ENCODE assay signal across 11 cellular contexts in genomic region chr15:39084683-39085530, GRCh38.
DNase-seq lines count a peak whose midpoint lies in the region; ATAC-seq and TF ChIP-seq lines count a peak whose summit lies in the region.
"Had no signal": no experiment of that assay in that cellular context is flagged by ENCODE, and none has a peak within 500 bp of the region (broad histone marks: within the 10 kb centered on the region; RNA-seq: fewer than 3 reads in every experiment).

No MANE protein-coding gene starts in this region.

- no peaks in the 10 kb centered on the region for H3K9me3 ChIP-seq in fibroblast of lung (ENCODE audit: control insufficient read depth, insufficient read depth, low read depth, low read length)
- H3K9me3 ChIP-seq: thoracic aorta had no signal

- no peaks in the 10 kb centered on the region for H4K20me1 ChIP-seq in fibroblast of lung (ENCODE audit: control insufficient read depth, extremely low read depth, insufficient read depth, low read length)

- no peak overlapping the region for H3K4me3 ChIP-seq in fibroblast of lung (replicated peaks in 1 of 4; ENCODE audit: control extremely low read depth in 1 of 4, insufficient read depth in 1 of 4, low read depth in 3 of 4, low read length in 4 of 4)
- H3K4me3 ChIP-seq: thoracic aorta had no signal

- no peaks in the 10 kb centered on the region for H3K36me3 ChIP-seq in fibroblast of lung (ENCODE audit: control insufficient read depth, insufficient read depth, low read length)
- H3K36me3 ChIP-seq: thoracic aorta had no signal

- no peak for ATAC-seq in esophagus mucosa
- no peak for ATAC-seq in HG03520 (IDR thresholded peaks at IDR 0.05; ENCODE audit: unreplicated experiment)

- H3K27me3 ChIP-seq in fibroblast of lung (ENCODE audit: control insufficient read depth, insufficient read depth, low read length), result no peaks in the 10 kb centered on the region

- peak overlapping the region; percentile 54 for H3K4me2 ChIP-seq in fibroblast of lung (ENCODE audit: extremely low read depth, insufficient read depth, low read length)

- peak overlapping the region; percentile 13 for H3K9ac ChIP-seq in fibroblast of lung (ENCODE audit: insufficient read depth, low read length)

- H2AFZ ChIP-seq in fibroblast of lung (ENCODE audit: low read length), result peak overlapping the region; percentile 43

- H3K4me1 ChIP-seq in fibroblast of lung (ENCODE audit: control insufficient read depth, extremely low read depth, insufficient read depth, low read length), result peaks cover 3% of the 10 kb centered on the region

- peak; percentile 83 for DNase-seq in GM04504 (ENCODE audit: low read depth)
- DNase-seq in NOMO-1 treated with dmso at 0.1 percent for 144 hours (lab: John Stamatoyannopoulos, UW; ENCODE audit: unreplicated experiment), result peak; percentile 58
- peak; percentile 91 to 92 for DNase-seq in fibroblast of lung (ENCODE audit: low read depth in 2 of 2)
- peak; percentile 22 for DNase-seq in renal cortical epithelial cell (ENCODE audit: low read depth)
- no peak for DNase-seq in Kasumi-1 (lab: John Stamatoyannopoulos, UW)
- DNase-seq in NCI-H1417 (lab: John Stamatoyannopoulos, UW), result no peak
- DNase-seq: activated CD4-positive, alpha-beta T cell treated with anti-CD3 and anti-CD28 coated beads for 48 hours; NCI-H2081 had no signal

- H3K79me2 ChIP-seq in fibroblast of lung (ENCODE audit: control insufficient read depth, insufficient read depth, low read length), result no peaks in the 10 kb centered on the region

- no peak for TF ChIP-seq CTCF in fibroblast of lung (conservative IDR thresholded peaks at IDR 0.05 in 1 of 2, IDR thresholded peaks at IDR 0.05 in 1 of 2; ENCODE audit: low read depth in 1 of 2, low read length in 2 of 2)

- peak overlapping the region; percentile 65 for H3K27ac ChIP-seq in fibroblast of lung (ENCODE audit: insufficient read depth, low read length)
- H3K27ac ChIP-seq: thoracic aorta had no signal

Comparison
In these comparisons a context has a peak if more than half of its experiments do, and no peak if none do; other contexts are left out.
1. DNase-seq: peak in GM04504 (single experiment), NOMO-1 treated with dmso at 0.1 percent for 144 hours (single experiment), fibroblast of lung (2 of 2) and renal cortical epithelial cell (single experiment); none in Kasumi-1 (0 of 2) and NCI-H1417 (0 of 3).